ENCODE assay signal across 26 cellular contexts in genomic region chr3:170734043-170734736, GRCh38.
DNase-seq lines count a peak whose midpoint lies in the region; ATAC-seq, FAIRE-seq and TF ChIP-seq lines count a peak whose summit lies in the region.
"Had no signal": no experiment of that assay in that cellular context is flagged by ENCODE, and none has a peak within 500 bp of the region (broad histone marks: within the 10 kb centered on the region; RNA-seq: fewer than 3 reads in every experiment).

No MANE protein-coding gene starts in this region.

- no peak overlapping the region for H3K9ac ChIP-seq in HepG2 (ENCODE audit: insufficient read depth, low read depth, low read length)
- no peak overlapping the region for H3K9ac ChIP-seq in PC-3 (ENCODE audit: low read length)

- no peaks in the 10 kb centered on the region for H4K20me1 ChIP-seq in HepG2 (ENCODE audit: insufficient read depth, low read length)
- H4K20me1 ChIP-seq in PC-3 (ENCODE audit: low read length), result no peaks in the 10 kb centered on the region

- H3K4me1 ChIP-seq in HepG2 (ENCODE audit: insufficient read depth, low read length) (no peaks in the 10 kb centered on the region), right lobe of liver (no peaks in the 10 kb centered on the region), PC-3 (ENCODE audit: insufficient read depth, low read length) (peaks cover 13% of the 10 kb centered on the region), vagina (no peaks in the 10 kb centered on the region)
- H3K4me1 ChIP-seq: gastrocnemius medialis, psoas muscle, uterus had no signal

- H3K4me2 ChIP-seq in HepG2 (ENCODE audit: low read depth, low read length) (no peak overlapping the region), PC-3 (ENCODE audit: low read length) (no peak overlapping the region)
- H3K4me2 ChIP-seq: PC-9 had no signal

- POLR2A ChIA-PET in HepG2 (lab: Yijun Ruan, JAX), result no interaction called here
- POLR2A ChIA-PET in PC-3 (lab: Charles Lee; ENCODE audit: unreplicated experiment), result no interaction called here

- no peak for TF ChIP-seq EP300 in HepG2 (IDR thresholded peaks at IDR 0.05; ENCODE audit: low read depth in 2 of 2, low read length in 2 of 2)
- TF ChIP-seq EP300 in HepG2 (CRISPR knock-in tag; IDR thresholded peaks at IDR 0.05; ENCODE audit: borderline replicate concordance), result no peak

- WGBS in HepG2 (ENCODE audit: low lambda C conversion rate), result 5% methylated on average over 7 of the region's 7 CpGs
- WGBS in right lobe of liver (ENCODE audit: insufficient coverage, low coverage, low lambda C conversion rate, missing lambda C conversion rate), result 74% methylated on average over 7 of the region's 7 CpGs

- no peak overlapping the region for H2AFZ ChIP-seq in HepG2 (ENCODE audit: low read length)
- no peak overlapping the region for H2AFZ ChIP-seq in PC-3 (ENCODE audit: low read length)
- H2AFZ ChIP-seq: PC-9 had no signal

- TF ChIP-seq RAD21 in HepG2 (CRISPR knock-in tag; IDR thresholded peaks at IDR 0.05), result no peak

- FAIRE-seq in HepG2 (lab: Jason Lieb, UNC), result no peak
- FAIRE-seq: islet of Langerhans, small intestine had no signal

- TF ChIP-seq CTCF in HepG2 (CRISPR knock-in tag; IDR thresholded peaks at IDR 0.05) (no peak), right lobe of liver (IDR thresholded peaks at IDR 0.05) (no peak), PC-3 (conservative IDR thresholded peaks at IDR 0.05; ENCODE audit: low read depth, low read length) (0 out of 2 replicates have a peak, but pooled peaks have one; percentile 15), fibroblast of the aortic adventitia (IDR thresholded peaks at IDR 0.05; ENCODE audit: insufficient read depth, low read length) (no peak), vagina (IDR thresholded peaks at IDR 0.05) (no peak)

- H3K36me3 ChIP-seq in HepG2 (replicated peaks in 1 of 2; ENCODE audit: control insufficient read depth in 1 of 2, insufficient read depth in 2 of 2, low read length in 2 of 2) (no peaks in the 10 kb centered on the region), right lobe of liver (no peaks in the 10 kb centered on the region), PC-3 (ENCODE audit: low read depth, low read length) (no peaks in the 10 kb centered on the region), vagina (no peaks in the 10 kb centered on the region)
- H3K36me3 ChIP-seq: gastrocnemius medialis, SJSA1, uterus had no signal

- CTCF ChIA-PET in HepG2 (lab: Yijun Ruan, JAX; ENCODE audit: low intra/inter-chr PET ratio, low total read pairs) (no interaction called here), PC-3 (lab: Charles Lee) (no interaction called here)

- H3K79me2 ChIP-seq in HepG2 (ENCODE audit: insufficient read depth, low read length) (no peaks in the 10 kb centered on the region), PC-3 (ENCODE audit: low read length) (no peaks in the 10 kb centered on the region)

- no peak overlapping the region for H3K27ac ChIP-seq in HepG2 (ENCODE audit: extremely low read length, insufficient read depth, low read length)
- H3K27ac ChIP-seq in right lobe of liver, result no peak overlapping the region
- no peak overlapping the region for H3K27ac ChIP-seq in PC-3 (ENCODE audit: low read length)
- peak overlapping the region; percentile 0 for H3K27ac ChIP-seq in vagina
- H3K27ac ChIP-seq: epithelial cell of prostate, gastrocnemius medialis, PC-9, psoas muscle, SJSA1, uterus, VCaP had no signal

- H3K9me3 ChIP-seq in HepG2 (ENCODE audit: low read length), result no peaks in the 10 kb centered on the region
- H3K9me3 ChIP-seq in right lobe of liver, result no peaks in the 10 kb centered on the region
- no peaks in the 10 kb centered on the region for H3K9me3 ChIP-seq in PC-3 (ENCODE audit: low read length)
- H3K9me3 ChIP-seq in vagina, result no peaks in the 10 kb centered on the region
- H3K9me3 ChIP-seq: gastrocnemius medialis, psoas muscle, SJSA1, testis, uterus had no signal

- no peaks in the 10 kb centered on the region for H3K9me2 ChIP-seq in PC-3 (replicated peaks; ENCODE audit: low read length)

- in situ Hi-C loops in HepG2 (cut with HindIII; ENCODE audit: extremely low pct_ligation_motif_present, low pct_unique_long_range_greater_than_20kb), result no loop called here

- H3F3A ChIP-seq in PC-3 (ENCODE audit: low read length, unreplicated experiment), result no peaks in the 10 kb centered on the region

- H3K27me3 ChIP-seq in HepG2 (ENCODE audit: control insufficient read depth in 1 of 2, insufficient read depth in 2 of 2, low read length in 2 of 2) (peaks cover 0 to 3% of the 10 kb centered on the region in 2 experiments; a peak in 1 of 5 replicates), right lobe of liver (no peaks in the 10 kb centered on the region), PC-3 (ENCODE audit: low read length) (no peaks in the 10 kb centered on the region), vagina (no peaks in the 10 kb centered on the region)
- H3K27me3 ChIP-seq: gastrocnemius medialis, SJSA1, testis, uterus had no signal

- H3K4me3 ChIP-seq in HepG2 (replicated peaks in 1 of 3; ENCODE audit: insufficient read depth in 1 of 3, low read depth in 2 of 3, low read length in 3 of 3) (no peak overlapping the region), right lobe of liver (no peak overlapping the region), PC-3 (ENCODE audit: low read length) (no peak overlapping the region), fibroblast of the aortic adventitia (ENCODE audit: low read depth, low read length) (peak overlapping the region; percentile 0), vagina (no peak overlapping the region)
- H3K4me3 ChIP-seq: gastrocnemius medialis, PC-9, psoas muscle, SJSA1, testis, uterus had no signal

- DNase-seq in HepG2 (ENCODE audit: low spot score) (no peak), right lobe of liver (no peak), PC-3 (no peak), fibroblast of the aortic adventitia (ENCODE audit: low read depth) (no peak), vagina (ENCODE audit: extremely low spot score in 2 of 2) (no peak), SIG-M5 treated with dmso at 0.1 percent for 504 hours (lab: John Stamatoyannopoulos, UW; ENCODE audit: unreplicated experiment) (no peak), T1000 (lab: John Stamatoyannopoulos, UW) (no peak)
- DNase-seq: activated CD4-positive, alpha-beta T cell treated with anti-CD3 and anti-CD28 coated beads, Interleukin-2, amount 10 ng/mL, durations not matched to agents 7 days and 5 days; activated CD8-positive, alpha-beta memory T cell treated with anti-CD3 and anti-CD28 coated beads, Interleukin-2, amount 10 ng/mL, durations not matched to agents 7 days and 5 days; activated naive CD4-positive, alpha-beta T cell treated with anti-CD3 and anti-CD28 coated beads, Interleukin-2, amount 50 U/mL, for 16 hours; anterior cingulate cortex; central memory CD4-positive, alpha-beta T cell; gastrocnemius medialis; hippocampal formation; NCI-H2171; PC-9; psoas muscle; small intestine; stimulated activated naive CD4-positive, alpha-beta T cell; testis; uterus had no signal

- no peak for ATAC-seq in HepG2
- no peak for ATAC-seq in right lobe of liver
- no peak for ATAC-seq in PC-3
- ATAC-seq in GM19395 (IDR thresholded peaks at IDR 0.05; ENCODE audit: unreplicated experiment), result no peak
- ATAC-seq: activated CD8-positive, alpha-beta memory T cell treated with anti-CD3 and anti-CD28 coated beads, Interleukin-2, amount 10 ng/mL, durations not matched to agents 7 days and 5 days; gastrocnemius medialis; psoas muscle had no signal

- BruUV-seq in HepG2 (replicated peaks; lab: Mats Ljungman, UMichigan) (no TSS peak), PC-3 (replicated peaks; lab: Mats Ljungman, UMichigan) (no TSS peak)

- TF ChIP-seq POLR2A in HepG2 (IDR thresholded peaks at IDR 0.05; ENCODE audit: insufficient read depth in 1 of 2, low read depth in 2 of 2, low read length in 2 of 2) (no peak), right lobe of liver (IDR thresholded peaks at IDR 0.05) (no peak), vagina (IDR thresholded peaks at IDR 0.05) (no peak)

- intact Hi-C loops in HepG2 (cut with micrococcal nuclease; ENCODE audit: unreplicated experiment), result no loop called here
- intact Hi-C loops in right lobe of liver (cut with DNase I), result no loop called here
- intact Hi-C loops in PC-3 (cut with micrococcal nuclease), result no loop called here
- intact Hi-C loops in vagina (cut with DNase I), result no loop called here

TF ChIP-seq in HepG2, 621 proteins besides CTCF, POLR2A, EP300 and RAD21:
- no peak for TF ChIP-seq ZNF224 (CRISPR knock-in tag; IDR thresholded peaks at IDR 0.05)
- 0 out of 2 replicates have a peak, but pooled peaks have one; percentile 16 for TF ChIP-seq RFX1 (IDR thresholded peaks at IDR 0.05)
